ENCODE assay signal across 9 cellular contexts in genomic region chr3:183555541-183556081, GRCh38. TPM values are rescaled to one million over a fixed set of nuclear protein-coding genes. Genes with fewer than 3 reads are reported as not detected.
DNase-seq lines count a peak whose midpoint lies in the region; ATAC-seq, FAIRE-seq and TF ChIP-seq lines count a peak whose summit lies in the region.
"Had no signal": no experiment of that assay in that cellular context is flagged by ENCODE, and none has a peak within 500 bp of the region (broad histone marks: within the 10 kb centered on the region; RNA-seq: fewer than 3 reads in every experiment).

A gene with protein sequence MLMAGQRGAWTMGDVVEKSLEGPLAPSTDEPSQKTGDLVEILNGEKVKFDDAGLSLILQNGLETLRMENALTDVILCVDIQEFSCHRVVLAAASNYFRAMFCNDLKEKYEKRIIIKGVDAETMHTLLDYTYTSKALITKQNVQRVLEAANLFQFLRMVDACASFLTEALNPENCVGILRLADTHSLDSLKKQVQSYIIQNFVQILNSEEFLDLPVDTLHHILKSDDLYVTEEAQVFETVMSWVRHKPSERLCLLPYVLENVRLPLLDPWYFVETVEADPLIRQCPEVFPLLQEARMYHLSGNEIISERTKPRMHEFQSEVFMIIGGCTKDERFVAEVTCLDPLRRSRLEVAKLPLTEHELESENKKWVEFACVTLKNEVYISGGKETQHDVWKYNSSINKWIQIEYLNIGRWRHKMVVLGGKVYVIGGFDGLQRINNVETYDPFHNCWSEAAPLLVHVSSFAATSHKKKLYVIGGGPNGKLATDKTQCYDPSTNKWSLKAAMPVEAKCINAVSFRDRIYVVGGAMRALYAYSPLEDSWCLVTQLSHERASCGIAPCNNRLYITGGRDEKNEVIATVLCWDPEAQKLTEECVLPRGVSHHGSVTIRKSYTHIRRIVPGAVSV (minus strand): TSS chr3:183555706. CDS start chr3:183555653, 53 bp downstream.

- peak within 1 kb of the TSS; percentile 87 for H2AFZ ChIP-seq in GM12878 (ENCODE audit: control insufficient read depth, low read depth, low read length)

- SMC1A ChIA-PET in GM12878 (lab: Charles Lee; ENCODE audit: uncharacterized antibody, unreplicated experiment): interaction anchor here (0.7 to 8.1 kb wide), 8 partner anchors 16 to 81 kb away, joined by 3 to 130 read pairs (median 4); no protein-coding TSS in a partner anchor

- POLR2A ChIA-PET in GM12878 (lab: Charles Lee): interaction anchor here (0.7 to 8.9 kb wide), 9 partner anchors 15 to 81 kb away, joined by 3 to 172 read pairs (median 4); no protein-coding TSS in a partner anchor

- WGBS in GM12878 (ENCODE audit: insufficient coverage, insufficient replicate concordance, low lambda C conversion rate, missing lambda C conversion rate): 1% methylated on average over 9 of the region's 9 CpGs
- WGBS in urinary bladder: 57% methylated on average over 9 of the region's 9 CpGs

- H3K4me1 ChIP-seq in GM12878 (ENCODE audit: control insufficient read depth, insufficient read depth, low read length) (peaks cover 22% of the 10 kb centered on the region), urinary bladder (ENCODE audit: insufficient read depth) (no peaks in the 10 kb centered on the region)

- CTCF ChIA-PET in GM12878 (lab: Yijun Ruan, JAX): interaction anchor here (0.6 to 0.8 kb wide), 3 partner anchors 22 to 136 kb away, joined by 3 to 5 read pairs (median 3); no protein-coding TSS in a partner anchor

- intact Hi-C loops in GM12878 (cut with micrococcal nuclease; ENCODE audit: unreplicated experiment): loop anchor here (2.0 to 10.0 kb wide), 6 partner anchors 23 to 581 kb away; no protein-coding TSS in a partner anchor

- peak; percentile 85 for TF ChIP-seq POLR2A in GM12878 (IDR thresholded peaks at IDR 0.05; ENCODE audit: low read depth, low read length)

- no peaks in the 10 kb centered on the region; the same call in 2 of the 3 replicates for H3K9me3 ChIP-seq in GM12878 (replicated peaks; ENCODE audit: control insufficient read depth, insufficient read depth, low read length)

- H3K4me2 ChIP-seq in GM12878 (ENCODE audit: control insufficient read depth, insufficient read depth): peak within 1 kb of the TSS; percentile 85

- RAD21 ChIA-PET in GM12878 (lab: Charles Lee; ENCODE audit: unreplicated experiment): interaction anchor here (0.6 to 9.3 kb wide), 7 partner anchors 17 to 88 kb away, joined by 3 to 154 read pairs (median 7); no protein-coding TSS in a partner anchor

- peak; percentile 92 for ATAC-seq in GM18907 (IDR thresholded peaks at IDR 0.05; ENCODE audit: unreplicated experiment)
- ATAC-seq in HG03097 (IDR thresholded peaks at IDR 0.05; ENCODE audit: low FRiP score, unreplicated experiment): peak; percentile 89
- ATAC-seq in GM12878: peak; percentile 79
- ATAC-seq in omental fat pad (ENCODE audit: low FRiP score): peak; percentile 42
- ATAC-seq: Panc1 had no signal

- TF ChIP-seq CTCF in GM12878 (IDR thresholded peaks at IDR 0.05 in 2 of 3, conservative IDR thresholded peaks at IDR 0.05 in 1 of 3; ENCODE audit: control insufficient read depth in 2 of 3, extremely low read depth in 1 of 3, insufficient read depth in 1 of 3, low read depth in 3 of 3, low read length in 3 of 3) (no peak), omental fat pad (IDR thresholded peaks at IDR 0.05) (no peak)

- peaks cover 0 to 3% of the 10 kb centered on the region in 2 experiments; a peak in 1 of 4 replicates for H3K27me3 ChIP-seq in GM12878 (replicated peaks in 1 of 2; ENCODE audit: control insufficient read depth in 2 of 2, insufficient read depth in 2 of 2, low read length in 1 of 2)

- TF ChIP-seq EP300 in GM12878 (IDR thresholded peaks at IDR 0.05; ENCODE audit: borderline replicate concordance in 1 of 2, control insufficient read depth in 1 of 2, low read depth in 2 of 2, low read length in 2 of 2): peak; percentile 63 to 72; a peak in 2 of 4 replicates

- H3K9ac ChIP-seq in GM12878 (ENCODE audit: control insufficient read depth, insufficient read depth, low read length): peak within 1 kb of the TSS; percentile 60

- peaks cover 24% of the 10 kb centered on the region for H3K79me2 ChIP-seq in GM12878 (ENCODE audit: control insufficient read depth, insufficient read depth, low read length)

- no peaks in the 10 kb centered on the region for H4K20me1 ChIP-seq in GM12878 (ENCODE audit: control insufficient read depth, insufficient read depth)

- in situ Hi-C loops in GM12878 (cut with MboI): loop anchor here (5.0 kb wide), 1 partner anchor 83 kb away; no protein-coding TSS in a partner anchor

- H3K36me3 ChIP-seq in GM12878 (ENCODE audit: control insufficient read depth in 2 of 2, insufficient read depth in 2 of 2, low read length in 1 of 2) (no peaks in the 10 kb centered on the region), urinary bladder (ENCODE audit: insufficient read depth) (no peaks in the 10 kb centered on the region)

- FAIRE-seq in GM12878 (lab: Jason Lieb, UNC): peak; percentile 76

- DNase-seq in T-helper 9 cell (peak; percentile 46), GM12878 (ENCODE audit: low read depth, low spot score) (peak; percentile 64), omental fat pad (ENCODE audit: low spot score) (no peak), DMS79 (lab: John Stamatoyannopoulos, UW) (no peak), NCI-H187 treated with DMSO at 0.1 percent for 48 hours (lab: John Stamatoyannopoulos, UW) (no peak)

- H3K4me3 ChIP-seq in GM12878: peak within 1 kb of the TSS; percentile 75
- peak within 1 kb of the TSS; percentile 10 for H3K4me3 ChIP-seq in urinary bladder (ENCODE audit: low read depth, low read length)

- H3K27ac ChIP-seq in GM12878 (ENCODE audit: control insufficient read depth, insufficient read depth) (peak within 1 kb of the TSS; percentile 56), urinary bladder (ENCODE audit: low read depth) (peak within 1 kb of the TSS; percentile 32)

- TF ChIP-seq RAD21 in GM12878 (IDR thresholded peaks at IDR 0.05; ENCODE audit: insufficient read depth, low read depth, low read length): peak; percentile 29

- BruUV-seq in GM12878 (replicated peaks; lab: Mats Ljungman, UMichigan): TSS peak; percentile 68

TF ChIP-seq in GM12878, 131 proteins besides CTCF, POLR2A, EP300 and RAD21 (continues in another document):
- TF ChIP-seq, protein P1, sequence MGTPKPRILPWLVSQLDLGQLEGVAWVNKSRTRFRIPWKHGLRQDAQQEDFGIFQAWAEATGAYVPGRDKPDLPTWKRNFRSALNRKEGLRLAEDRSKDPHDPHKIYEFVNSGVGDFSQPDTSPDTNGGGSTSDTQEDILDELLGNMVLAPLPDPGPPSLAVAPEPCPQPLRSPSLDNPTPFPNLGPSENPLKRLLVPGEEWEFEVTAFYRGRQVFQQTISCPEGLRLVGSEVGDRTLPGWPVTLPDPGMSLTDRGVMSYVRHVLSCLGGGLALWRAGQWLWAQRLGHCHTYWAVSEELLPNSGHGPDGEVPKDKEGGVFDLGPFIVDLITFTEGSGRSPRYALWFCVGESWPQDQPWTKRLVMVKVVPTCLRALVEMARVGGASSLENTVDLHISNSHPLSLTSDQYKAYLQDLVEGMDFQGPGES (IDR thresholded peaks at IDR 0.05): 0 out of 2 replicates have a peak, but pooled peaks have one; percentile 33
- peak; percentile 96 for TF ChIP-seq SKIL (IDR thresholded peaks at IDR 0.05; ENCODE audit: low read depth, poor library complexity, severe bottlenecking)
- TF ChIP-seq CEBPB (IDR thresholded peaks at IDR 0.05; ENCODE audit: borderline replicate concordance in 1 of 2, low read depth in 2 of 2, low read length in 2 of 2): no peak
- TF ChIP-seq NFIC (IDR thresholded peaks at IDR 0.05; ENCODE audit: low read depth, low read length): peak; percentile 87
- TF ChIP-seq ASH2L (IDR thresholded peaks at IDR 0.05; ENCODE audit: borderline replicate concordance, low read depth): no peak
- peak; percentile 51; the same call in 1 of the 2 replicates for TF ChIP-seq MXI1 (IDR thresholded peaks at IDR 0.05; ENCODE audit: low read depth, low read length)
- TF ChIP-seq CHD4 (IDR thresholded peaks at IDR 0.05): no peak

RNA-seq across cellular contexts. Expression of the gene that starts here (rescaled TPM):
- 551 and 574 TPM in 2 replicates for total RNA-seq in GM12878 (2013; cell fraction: nucleolus; rRNA removed)
- total RNA-seq in GM12878 (2014; rRNA removed) (23.6 and 27.5 TPM in 2 replicates), GM12878 (2014; rRNA removed; fragmentation: Illumina TruSeq; extraction: Trizol) (26.8 and 28.0 TPM in 2 replicates), GM12878 (2021) (28.7 and 29.7 TPM in 2 replicates), omental fat pad (10 to 100 TPM in 1 of 4 donors, 1 to 10 TPM in 3; 3.0 to 21.5 (median 6.5) TPM), urinary bladder (1.7 TPM)
- polyA plus RNA-seq in GM12878 (2011; ENCODE audit: low read depth): 7.9 TPM
- polyA plus RNA-seq in GM12878 (2011; rRNA removed) (91.8 and 99.8 TPM in 2 replicates), GM12878 (2014; fragmentation: Illumina TruSeq; extraction: Trizol) (26.5 and 30.0 TPM in 2 replicates), GM12878 (2014; fragmentation: Nextera tagmentation; extraction: Ambion mirVana) (1 to 10 TPM; 4.0 to 4.2 TPM), GM12878 (2014; rRNA removed) (23.0 and 25.2 TPM in 2 replicates), GM12878 (2016; fragmentation: Nextera tagmentation; extraction: Ambion mirVana) (10 to 100 TPM; 16.5 to 19.9 TPM), urinary bladder (0.76 TPM)
- polyA plus RNA-seq in GM12878 (2011; cell fraction: cytosol; rRNA removed): 60.5 and 63.5 TPM in 2 replicates
- polyA plus RNA-seq in GM12878 (2011; cell fraction: nucleus; rRNA removed): 139 and 178 TPM in 2 replicates
- 12.3 and 19.6 TPM in 2 replicates for polyA plus RNA-seq in GM12878 (2012)
- polyA minus RNA-seq in GM12878 (2011; rRNA and poly(A)+ RNA removed): 104 and 116 TPM in 2 replicates
- polyA minus RNA-seq in GM12878 (2011; cell fraction: cytosol; rRNA and poly(A)+ RNA removed): 29.4 and 31.6 TPM in 2 replicates
- polyA minus RNA-seq in GM12878 (2011; cell fraction: nucleus; rRNA and poly(A)+ RNA removed): 52.3 and 65.3 TPM in 2 replicates

Comparison
In these comparisons a context has a peak if more than half of its experiments do, and no peak if none do; other contexts are left out.
1. ATAC-seq: peak in every context shown above with its lines; median percentile 92 in GM18907; 89 in HG03097; 79 in GM12878; 42 in omental fat pad.
2. DNase-seq: peak in T-helper 9 cell (single experiment) and GM12878 (single experiment); none in omental fat pad (single experiment), DMS79 (single experiment) and NCI-H187 treated with DMSO at 0.1 percent for 48 hours (single experiment).